21 cellular contexts compared by ENCODE assay signal in genomic region chr6:30790734-30791383, GRCh38. TPM values are rescaled to one million over a fixed set of nuclear protein-coding genes. Genes with fewer than 3 reads are reported as not detected.
DNase-seq lines count a peak whose midpoint lies in the region; ATAC-seq and TF ChIP-seq lines count a peak whose summit lies in the region.
"Had no signal": no experiment of that assay in that cellular context is flagged by ENCODE, and none has a peak within 500 bp of the region (broad histone marks: within the 10 kb centered on the region; RNA-seq: fewer than 3 reads in every experiment).

No MANE protein-coding gene starts in this region.

- peaks cover 97% of the 10 kb centered on the region for H3K4me1 Mint-ChIP-seq in stimulated activated naive CD8-positive, alpha-beta T cell treated with anti-CD3 and anti-CD28 coated beads, Interleukin-15, amount 100 ng/mL, for 72 hours
- peaks cover 39% of the 10 kb centered on the region for H3K4me1 Mint-ChIP-seq in activated T-helper 17 cell treated with anti-CD3 and anti-CD28 coated beads, Interleukin-2, amount 50 U/mL, for 72 hours

- H3K36me3 ChIP-seq in psoas muscle (ENCODE audit: insufficient read depth in 1 of 2, low read depth in 1 of 2): no peaks in the 10 kb centered on the region
- H3K36me3 ChIP-seq: lower lobe of right lung, sigmoid colon had no signal

- H3K4me3 Mint-ChIP-seq in stimulated activated naive CD8-positive, alpha-beta T cell treated with anti-CD3 and anti-CD28 coated beads, Interleukin-15, amount 100 ng/mL, for 72 hours: peak overlapping the region in 1 of 2 donors; percentile 40
- no peak overlapping the region for H3K4me3 Mint-ChIP-seq in activated T-helper 17 cell treated with anti-CD3 and anti-CD28 coated beads, Interleukin-2, amount 50 U/mL, for 72 hours
- H3K4me3 Mint-ChIP-seq: activated CD4-positive, alpha-beta memory T cell treated with anti-CD3 and anti-CD28 coated beads, Interleukin-2, amount 10 ng/mL, durations not matched to agents 7 days and 5 days; activated naive CD4-positive, alpha-beta T cell treated with anti-CD3 and anti-CD28 coated beads, Interleukin-2, amount 10 ng/mL, durations not matched to agents 7 days and 5 days; activated T-cell treated with anti-CD3 and anti-CD28 coated beads, Interleukin-2, amount 50 U/mL, for 4 hours had no signal

- no peaks in the 10 kb centered on the region for H3K27me3 Mint-ChIP-seq in stimulated activated naive CD8-positive, alpha-beta T cell treated with anti-CD3 and anti-CD28 coated beads, Interleukin-15, amount 100 ng/mL, for 72 hours
- no peaks in the 10 kb centered on the region for H3K27me3 Mint-ChIP-seq in activated T-helper 17 cell treated with anti-CD3 and anti-CD28 coated beads, Interleukin-2, amount 50 U/mL, for 72 hours

- H3K27ac Mint-ChIP-seq in stimulated activated naive CD8-positive, alpha-beta T cell treated with anti-CD3 and anti-CD28 coated beads, Interleukin-15, amount 100 ng/mL, for 72 hours: no peak overlapping the region
- peak overlapping the region; percentile 63 for H3K27ac Mint-ChIP-seq in activated T-helper 17 cell treated with anti-CD3 and anti-CD28 coated beads, Interleukin-2, amount 50 U/mL, for 72 hours
- H3K27ac Mint-ChIP-seq: activated CD4-positive, alpha-beta memory T cell treated with anti-CD3 and anti-CD28 coated beads, Interleukin-2, amount 10 ng/mL, durations not matched to agents 7 days and 5 days had no signal

- WGBS in psoas muscle, 3 donors: 72 to 99% (median 93%) methylated on average over 4 of the region's 4 CpGs

- no peak for TF ChIP-seq CTCF in psoas muscle (IDR thresholded peaks at IDR 0.05)

- H3K27ac ChIP-seq in psoas muscle: no peak overlapping the region
- H3K27ac ChIP-seq: lower lobe of right lung, sigmoid colon, testis had no signal

- no peaks in the 10 kb centered on the region for H3K36me3 Mint-ChIP-seq in activated T-helper 17 cell treated with anti-CD3 and anti-CD28 coated beads, Interleukin-2, amount 50 U/mL, for 72 hours (ENCODE audit: low read depth)

- no peak overlapping the region for H3K4me3 ChIP-seq in psoas muscle
- H3K4me3 ChIP-seq: GM12878, lower lobe of right lung, sigmoid colon, testis had no signal

- H3K27me3 ChIP-seq in psoas muscle (ENCODE audit: insufficient read depth in 3 of 3, low read length in 2 of 3): no peaks in the 10 kb centered on the region
- H3K27me3 ChIP-seq: sigmoid colon, testis had no signal

- H3K4me1 ChIP-seq in psoas muscle: no peaks in the 10 kb centered on the region
- H3K4me1 ChIP-seq: testis had no signal

- ATAC-seq in stimulated activated naive CD8-positive, alpha-beta T cell treated with anti-CD3 and anti-CD28 coated beads, Interleukin-15, Interleukin-2, amounts not matched to agents 100 U/mL and 50 U/mL, for 24 hours: peak; percentile 19
- no peak for ATAC-seq in stimulated activated naive CD8-positive, alpha-beta T cell treated with anti-CD3 and anti-CD28 coated beads, Interleukin-15, amount 100 ng/mL, for 72 hours
- ATAC-seq in activated T-helper 17 cell treated with anti-CD3 and anti-CD28 coated beads, Interleukin-2, amount 50 U/mL, for 72 hours (replicated peaks): no peak
- ATAC-seq in GM21576 (IDR thresholded peaks at IDR 0.05; ENCODE audit: unreplicated experiment) (no peak), psoas muscle (no peak)
- ATAC-seq: activated T-cell treated with anti-CD3 and anti-CD28 coated beads, Interleukin-2, amount 50 U/mL, for 4 hours; GM12878; lower lobe of right lung had no signal

- H3K9me3 ChIP-seq in psoas muscle: no peaks in the 10 kb centered on the region
- H3K9me3 ChIP-seq: lower lobe of right lung, sigmoid colon, testis had no signal

- intact Hi-C loops in psoas muscle (cut with DNase I): no loop called here

- H3K9me3 Mint-ChIP-seq in stimulated activated naive CD8-positive, alpha-beta T cell treated with anti-CD3 and anti-CD28 coated beads, Interleukin-15, amount 100 ng/mL, for 72 hours: no peaks in the 10 kb centered on the region
- no peaks in the 10 kb centered on the region for H3K9me3 Mint-ChIP-seq in activated T-helper 17 cell treated with anti-CD3 and anti-CD28 coated beads, Interleukin-2, amount 50 U/mL, for 72 hours
- H3K9me3 Mint-ChIP-seq: activated CD4-positive, alpha-beta memory T cell treated with anti-CD3 and anti-CD28 coated beads, Interleukin-2, amount 10 ng/mL, durations not matched to agents 7 days and 5 days; activated T-cell treated with anti-CD3 and anti-CD28 coated beads, Interleukin-2, amount 50 U/mL, for 4 hours had no signal

- DNase-seq in stimulated activated naive CD8-positive, alpha-beta T cell treated with anti-CD3 and anti-CD28 coated beads, Interleukin-15, Interleukin-2, amounts not matched to agents 100 U/mL and 50 U/mL, for 24 hours: no peak
- no peak for DNase-seq in stimulated activated naive CD8-positive, alpha-beta T cell treated with anti-CD3 and anti-CD28 coated beads, Interleukin-15, amount 100 ng/mL, for 72 hours
- DNase-seq in iPS DF 19.7 (ENCODE audit: low read depth, low spot score): peak; percentile 47
- DNase-seq in psoas muscle: no peak
- no peak for DNase-seq in cerebellum (ENCODE audit: low spot score)
- DNase-seq in DMS79 treated with DMSO at 0.1 percent for 48 hours (lab: John Stamatoyannopoulos, UW): no peak
- DNase-seq: activated CD4-positive, alpha-beta memory T cell treated with anti-CD3 and anti-CD28 coated beads, Interleukin-2, amount 10 ng/mL, durations not matched to agents 7 days and 5 days; activated naive CD4-positive, alpha-beta T cell treated with anti-CD3 and anti-CD28 coated beads, Interleukin-2, amount 10 ng/mL, durations not matched to agents 7 days and 5 days; activated T-cell treated with anti-CD3 and anti-CD28 coated beads, Interleukin-2, amount 50 U/mL, for 4 hours; GOT3; Kasumi-1; lower lobe of right lung; NCI-H1092; NCI-H2081; SHP77 treated with DMSO at 0.1 percent for 48 hours; sigmoid colon; T-helper 1 cell; testis had no signal

RNA-seq across cellular contexts. Expression of gene IER3, which starts 46.5 kb away (rescaled TPM):
- total RNA-seq in activated T-helper 17 cell treated with anti-CD3 and anti-CD28 coated beads, Interleukin-2, amount 50 U/mL, for 72 hours: 100 to 1,000 TPM in 1 of 2 donors, 10 to 100 TPM in 1; 55.6 to 617 TPM
- total RNA-seq in psoas muscle (10 to 100 TPM in 3 of 4 donors, 1 to 10 TPM in 1; 6.3 to 38.4 (median 23.9) TPM), cerebellum (4.5 TPM)
- polyA plus RNA-seq in psoas muscle: 100 to 1,000 TPM in 1 of 3 donors, 1 to 10 TPM in 2; 3.1 to 321 (median 3.2) TPM

RNA-seq across cellular contexts. Expression of gene FLOT1, which starts 48.4 kb away (rescaled TPM):
- 100 to 1,000 TPM; 152 to 161 TPM for total RNA-seq in activated T-helper 17 cell treated with anti-CD3 and anti-CD28 coated beads, Interleukin-2, amount 50 U/mL, for 72 hours
- total RNA-seq in psoas muscle (100 to 1,000 TPM; 113 to 182 (median 153) TPM), cerebellum (35.7 TPM)
- 100 to 1,000 TPM; 181 to 224 (median 206) TPM for polyA plus RNA-seq in psoas muscle
